8 cellular contexts compared by ENCODE assay signal in genomic region chr16:67014641-67015315, GRCh38. TPM values are rescaled to one million over a fixed set of nuclear protein-coding genes. Genes with fewer than 3 reads are reported as not detected.
A peak's percentile ranks its signal among the peaks of the same experiment; 100 is the strongest.
DNase-seq lines count a peak whose midpoint lies in the region; ATAC-seq, FAIRE-seq and TF ChIP-seq lines count a peak whose summit lies in the region.

No MANE protein-coding gene starts in this region.

- H3K4me1 ChIP-seq in A673 (ENCODE audit: insufficient read depth, low read length, poor library complexity, severe bottlenecking) = peaks cover 19% of the 10 kb centered on the region
- peaks cover 11% of the 10 kb centered on the region; the same call in 1 of the 2 replicates for H3K4me1 ChIP-seq in HUES6 (ENCODE audit: control insufficient read depth, insufficient read depth, low read length)
- H3K4me1 ChIP-seq in breast epithelium = no peaks in the 10 kb centered on the region

- FAIRE-seq in urothelium cell line (lab: Jason Lieb, UNC) = no peak

- H3K36me3 Mint-ChIP-seq in naive thymus-derived CD8-positive, alpha-beta T cell = no peaks in the 10 kb centered on the region

- no peaks in the 10 kb centered on the region for H3K9me3 Mint-ChIP-seq in naive thymus-derived CD8-positive, alpha-beta T cell

- no peaks in the 10 kb centered on the region for H3K9me3 ChIP-seq in A673 (ENCODE audit: low read depth, low read length, poor library complexity, severe bottlenecking)
- no peaks in the 10 kb centered on the region for H3K9me3 ChIP-seq in HUES6 (ENCODE audit: control insufficient read depth, insufficient read depth, low read depth, low read length)
- H3K9me3 ChIP-seq in breast epithelium = no peaks in the 10 kb centered on the region

- no TSS peak for BruUV-seq in A673 (replicated peaks; lab: Mats Ljungman, UMichigan)

- H3K36me3 ChIP-seq in A673 (ENCODE audit: insufficient read depth, low read length, poor library complexity, severe bottlenecking) (no peaks in the 10 kb centered on the region), HUES6 (ENCODE audit: control insufficient read depth, insufficient read depth, low read length) (no peaks in the 10 kb centered on the region), breast epithelium (no peaks in the 10 kb centered on the region)

- no peak overlapping the region for H3K9ac ChIP-seq in HUES6 (ENCODE audit: low read length)

- no peak for ATAC-seq in naive thymus-derived CD8-positive, alpha-beta T cell
- ATAC-seq in GM19395 (IDR thresholded peaks at IDR 0.05; ENCODE audit: unreplicated experiment) = no peak
- no peak for ATAC-seq in GM19455 (IDR thresholded peaks at IDR 0.05; ENCODE audit: unreplicated experiment)

- DNase-seq in A673 (ENCODE audit: low spot score) = no peak
- DNase-seq in breast epithelium (ENCODE audit: low spot score in 2 of 2) = peak in 1 of 2 donors; percentile 28
- no peak for DNase-seq in naive thymus-derived CD8-positive, alpha-beta T cell
- no peak for DNase-seq in urothelium cell line (ENCODE audit: low spot score)
- DNase-seq in HCEC 1CT = no peak

- H3K27me3 ChIP-seq in A673 (replicated peaks; ENCODE audit: insufficient read depth, low read depth, low read length, poor library complexity) = no peaks in the 10 kb centered on the region
- H3K27me3 ChIP-seq in HUES6 (ENCODE audit: control insufficient read depth, insufficient read depth, low read length) = peaks cover 40% of the 10 kb centered on the region
- no peaks in the 10 kb centered on the region for H3K27me3 ChIP-seq in breast epithelium

- intact Hi-C loops in A673 (cut with micrococcal nuclease; ENCODE audit: unreplicated experiment) (loop anchor here (2.0 to 5.0 kb wide), 2 partner anchors 62 to 136 kb away; partner anchors contain the start of gene B3GNT9), breast epithelium (cut with DNase I; ENCODE audit: low total_unique reads) (no loop called here)

- POLR2A ChIA-PET in A673 (lab: Charles Lee; ENCODE audit: low non-redundant PET) = interaction anchor here (0.6 kb wide), 1 partner anchor 15 kb away, joined by 4 read pairs; no protein-coding TSS in a partner anchor
- POLR2A ChIA-PET in naive thymus-derived CD8-positive, alpha-beta T cell (lab: Charles Lee) = interaction anchor here (0.6 to 2.8 kb wide), 6 partner anchors 14 to 778 kb away, joined by 3 to 25 read pairs (median 3); partner anchors contain the start of gene CBFB

- TF ChIP-seq CTCF in A673 (conservative IDR thresholded peaks at IDR 0.05; ENCODE audit: low read depth, low read length) (no peak), breast epithelium (IDR thresholded peaks at IDR 0.05) (no peak)

- peak overlapping the region; percentile 55 for H3K4me3 ChIP-seq in A673 (ENCODE audit: low read depth, low read length, poor library complexity, severe bottlenecking)
- H3K4me3 ChIP-seq in HUES6 (ENCODE audit: low read depth, low read length) = peak overlapping the region; percentile 51
- H3K4me3 ChIP-seq in breast epithelium = peak overlapping the region; percentile 55 to 75 (median 70)

- CTCF ChIA-PET in A673 (lab: Charles Lee) = interaction anchor here (0.6 to 2.7 kb wide), 3 partner anchors 141 to 1303 kb away, joined by 3 to 12 read pairs (median 3); no protein-coding TSS in a partner anchor

- peak overlapping the region in 4 of 10 donors; percentile 6 to 86 (median 49) for H3K27ac Mint-ChIP-seq in naive thymus-derived CD8-positive, alpha-beta T cell

- peak overlapping the region; percentile 90 for H3K27ac ChIP-seq in A673 (ENCODE audit: low read depth, low read length, poor library complexity, severe bottlenecking)
- no peak overlapping the region for H3K27ac ChIP-seq in HUES6 (ENCODE audit: low read depth, low read length)
- peak overlapping the region; percentile 33 to 81 for H3K27ac ChIP-seq in breast epithelium

- no peak for TF ChIP-seq POLR2A in breast epithelium (IDR thresholded peaks at IDR 0.05)

- peaks cover 0 to 11% (median 5%) of the 10 kb centered on the region in 4 donors for H3K4me1 Mint-ChIP-seq in naive thymus-derived CD8-positive, alpha-beta T cell

- H3K27me3 Mint-ChIP-seq in naive thymus-derived CD8-positive, alpha-beta T cell = peaks cover 0 to 2% (median 0%) of the 10 kb centered on the region in 5 donors

- H3K4me3 Mint-ChIP-seq in naive thymus-derived CD8-positive, alpha-beta T cell = peak overlapping the region in 8 of 10 donors; percentile 76 to 91 (median 86)

RNA-seq across cellular contexts. Expression of gene CBFB, which starts 14.2 kb away (rescaled TPM):
- total RNA-seq in A673 (2021) = 173 and 185 TPM in 2 replicates
- total RNA-seq in breast epithelium = 10 to 100 TPM; 48.5 to 69.1 (median 52.3) TPM
- 10 to 100 TPM; 91.4 to 95.0 TPM for total RNA-seq in naive thymus-derived CD8-positive, alpha-beta T cell
- polyA plus RNA-seq in naive thymus-derived CD8-positive, alpha-beta T cell = 10 to 100 TPM; 61.2 to 79.8 (median 73.5) TPM

RNA-seq across cellular contexts. Expression of gene CES4A, which starts 26.4 kb away (rescaled TPM):
- 0.15 TPM in 1 of 2 replicates, not detected in the other for total RNA-seq in A673 (2021)
- 10 to 100 TPM in 2 of 3 donors, 1 to 10 TPM in 1; 9.0 to 19.6 (median 11.1) TPM for total RNA-seq in breast epithelium
- total RNA-seq in naive thymus-derived CD8-positive, alpha-beta T cell = 10 to 100 TPM; 10.0 to 13.7 TPM
- 1 to 10 TPM in 2 of 3 donors, under 1 TPM in 1; 0.83 to 2.4 (median 1.5) TPM for polyA plus RNA-seq in naive thymus-derived CD8-positive, alpha-beta T cell

RNA-seq across cellular contexts. Expression of gene CES3, which starts 53.7 kb away (rescaled TPM):
- total RNA-seq in A673 (2021) = 3.0 and 3.9 TPM in 2 replicates
- 1 to 10 TPM in 2 of 3 donors, under 1 TPM in 1; 0.29 to 5.9 (median 2.1) TPM for total RNA-seq in breast epithelium
- total RNA-seq in naive thymus-derived CD8-positive, alpha-beta T cell = under 1 TPM; 0.10 to 0.16 TPM
- polyA plus RNA-seq in naive thymus-derived CD8-positive, alpha-beta T cell = not detected
